ENCODE assay signal across 8 cellular contexts in genomic region chr11:86244522-86245368, GRCh38. TPM values are rescaled to one million over a fixed set of nuclear protein-coding genes. Genes with fewer than 3 reads are reported as not detected.
A peak's percentile ranks its signal among the peaks of the same experiment; 100 is the strongest.
DNase-seq lines count a peak whose midpoint lies in the region; ATAC-seq, FAIRE-seq and TF ChIP-seq lines count a peak whose summit lies in the region.

A gene with protein sequence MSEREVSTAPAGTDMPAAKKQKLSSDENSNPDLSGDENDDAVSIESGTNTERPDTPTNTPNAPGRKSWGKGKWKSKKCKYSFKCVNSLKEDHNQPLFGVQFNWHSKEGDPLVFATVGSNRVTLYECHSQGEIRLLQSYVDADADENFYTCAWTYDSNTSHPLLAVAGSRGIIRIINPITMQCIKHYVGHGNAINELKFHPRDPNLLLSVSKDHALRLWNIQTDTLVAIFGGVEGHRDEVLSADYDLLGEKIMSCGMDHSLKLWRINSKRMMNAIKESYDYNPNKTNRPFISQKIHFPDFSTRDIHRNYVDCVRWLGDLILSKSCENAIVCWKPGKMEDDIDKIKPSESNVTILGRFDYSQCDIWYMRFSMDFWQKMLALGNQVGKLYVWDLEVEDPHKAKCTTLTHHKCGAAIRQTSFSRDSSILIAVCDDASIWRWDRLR (plus strand): TSS chr11:86244753. CDS start chr11:86245230, 477 bp downstream.

- ATAC-seq in GM19043 (IDR thresholded peaks at IDR 0.05; ENCODE audit: low read depth, unreplicated experiment) (peak; percentile 61), HG03354 (IDR thresholded peaks at IDR 0.05; ENCODE audit: poor library complexity, severe bottlenecking, unreplicated experiment) (peak; percentile 72)
- peak; percentile 73 to 76 for ATAC-seq in activated CD4-positive, CD25-positive, alpha-beta regulatory T cell treated with anti-CD3 and anti-CD28 coated beads, Interleukin-2, amount 50 U/mL, for 24 hours

- no peaks in the 10 kb centered on the region for H3K36me3 ChIP-seq in kidney (ENCODE audit: control insufficient read depth in 1 of 2, insufficient read depth in 2 of 2, low read length in 2 of 2)

- intact Hi-C loops in kidney (cut with DNase I): no loop called here

- DNase-seq in AG10803 (ENCODE audit: low read depth) (peak; percentile 96), NCI-H446 (lab: John Stamatoyannopoulos, UW) (peak; percentile 94 to 96), cerebellar nuclear complex (lab: John Stamatoyannopoulos, UW) (peak; percentile 52 to 70), kidney (peak; percentile 99)
- DNase-seq in stimulated activated CD4-positive, alpha-beta T cell treated with anti-CD3 and anti-CD28 coated beads, Interleukin-15, amount 100 ng/mL, for 24 hours: peak; percentile 97

- TF ChIP-seq CTCF in AG10803 (conservative IDR thresholded peaks at IDR 0.05; ENCODE audit: low read length) (no peak), kidney (IDR thresholded peaks at IDR 0.05; ENCODE audit: borderline replicate concordance, extremely low read depth, insufficient read depth) (no peak)

- peak within 1 kb of the TSS; percentile 97 to 98 for H3K27ac ChIP-seq in kidney (ENCODE audit: low read depth in 2 of 2, low read length in 2 of 2)

- no peaks in the 10 kb centered on the region for H3K9me3 ChIP-seq in kidney (ENCODE audit: control insufficient read depth in 1 of 2, low read length in 2 of 2)

- H3K4me1 ChIP-seq in kidney (ENCODE audit: control insufficient read depth in 1 of 2, insufficient read depth in 1 of 2, low read depth in 1 of 2, low read length in 2 of 2): peaks cover 7 to 14% of the 10 kb centered on the region in 2 donors

- H3K4me3 ChIP-seq in AG10803 (ENCODE audit: low read length) (peak within 1 kb of the TSS; percentile 98), kidney (ENCODE audit: low read length in 2 of 2) (peak within 1 kb of the TSS; percentile 89 to 93)

- peak within 1 kb of the TSS; percentile 91 to 97 for H3K9ac ChIP-seq in kidney (ENCODE audit: low read length in 2 of 2)

- no peak for FAIRE-seq in kidney (lab: Jason Lieb, UNC)

RNA-seq across cellular contexts. Expression of the gene that starts here (rescaled TPM):
- 21.1 TPM for total RNA-seq in kidney
- 14.9 TPM for polyA plus RNA-seq in kidney (ENCODE audit: insufficient read depth, low read depth, low replicate concordance)

Comparison
In these comparisons a context has a peak if more than half of its experiments do, and no peak if none do; other contexts are left out.
1. Peak in every context shown above with its lines: DNase-seq, ATAC-seq, H3K4me3 ChIP-seq and H3K27ac ChIP-seq.